1 cellular context compared by ENCODE assay signal in the genomic region with DNA sequence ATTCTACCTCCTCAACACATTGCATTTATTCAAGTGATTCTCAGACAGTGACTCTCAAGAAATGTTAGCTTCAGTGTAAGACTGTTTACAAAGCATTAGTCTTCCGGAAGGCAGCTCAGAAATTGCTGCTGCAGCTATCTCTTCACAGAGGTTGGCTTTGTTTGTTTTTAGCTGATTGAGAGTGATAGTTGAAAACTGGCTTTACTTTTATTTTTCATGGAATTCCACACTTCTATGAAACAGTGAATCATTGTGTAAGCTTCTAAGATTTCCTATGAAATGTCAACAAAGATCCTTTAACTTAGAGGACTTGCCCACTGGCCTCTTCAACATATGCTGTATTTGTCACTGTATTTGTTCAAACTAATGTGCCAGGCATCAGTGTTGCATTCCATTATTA.
TF ChIP-seq lines count a peak whose summit lies in the region.

No MANE protein-coding gene starts in this region.

TF ChIP-seq in HepG2, 621 proteins besides CTCF, POLR2A, EP300 and RAD21 (continued from another document):
- no peak for TF ChIP-seq ZNF841 (CRISPR knock-in tag; IDR thresholded peaks at IDR 0.05; ENCODE audit: borderline replicate concordance)
- TF ChIP-seq FOSL2 (CRISPR knock-in tag; IDR thresholded peaks at IDR 0.05) = peak; percentile 63
- no peak for TF ChIP-seq ZNF333 (CRISPR knock-in tag; IDR thresholded peaks at IDR 0.05; ENCODE audit: borderline replicate concordance)
- TF ChIP-seq DNMT1 (CRISPR knock-in tag; IDR thresholded peaks at IDR 0.05) = no peak
- no peak for TF ChIP-seq SETDB1 (CRISPR knock-in tag; IDR thresholded peaks at IDR 0.05; ENCODE audit: borderline replicate concordance)
- no peak for TF ChIP-seq FOXA1 (IDR thresholded peaks at IDR 0.05)
- peak; percentile 64 for TF ChIP-seq FOXA1 (CRISPR knock-in tag; IDR thresholded peaks at IDR 0.05)
- no peak for TF ChIP-seq SMYD3 (CRISPR knock-in tag; IDR thresholded peaks at IDR 0.05)
- TF ChIP-seq ZSCAN20 (CRISPR knock-in tag; IDR thresholded peaks at IDR 0.05; ENCODE audit: borderline replicate concordance) = no peak
- TF ChIP-seq, protein P1, sequence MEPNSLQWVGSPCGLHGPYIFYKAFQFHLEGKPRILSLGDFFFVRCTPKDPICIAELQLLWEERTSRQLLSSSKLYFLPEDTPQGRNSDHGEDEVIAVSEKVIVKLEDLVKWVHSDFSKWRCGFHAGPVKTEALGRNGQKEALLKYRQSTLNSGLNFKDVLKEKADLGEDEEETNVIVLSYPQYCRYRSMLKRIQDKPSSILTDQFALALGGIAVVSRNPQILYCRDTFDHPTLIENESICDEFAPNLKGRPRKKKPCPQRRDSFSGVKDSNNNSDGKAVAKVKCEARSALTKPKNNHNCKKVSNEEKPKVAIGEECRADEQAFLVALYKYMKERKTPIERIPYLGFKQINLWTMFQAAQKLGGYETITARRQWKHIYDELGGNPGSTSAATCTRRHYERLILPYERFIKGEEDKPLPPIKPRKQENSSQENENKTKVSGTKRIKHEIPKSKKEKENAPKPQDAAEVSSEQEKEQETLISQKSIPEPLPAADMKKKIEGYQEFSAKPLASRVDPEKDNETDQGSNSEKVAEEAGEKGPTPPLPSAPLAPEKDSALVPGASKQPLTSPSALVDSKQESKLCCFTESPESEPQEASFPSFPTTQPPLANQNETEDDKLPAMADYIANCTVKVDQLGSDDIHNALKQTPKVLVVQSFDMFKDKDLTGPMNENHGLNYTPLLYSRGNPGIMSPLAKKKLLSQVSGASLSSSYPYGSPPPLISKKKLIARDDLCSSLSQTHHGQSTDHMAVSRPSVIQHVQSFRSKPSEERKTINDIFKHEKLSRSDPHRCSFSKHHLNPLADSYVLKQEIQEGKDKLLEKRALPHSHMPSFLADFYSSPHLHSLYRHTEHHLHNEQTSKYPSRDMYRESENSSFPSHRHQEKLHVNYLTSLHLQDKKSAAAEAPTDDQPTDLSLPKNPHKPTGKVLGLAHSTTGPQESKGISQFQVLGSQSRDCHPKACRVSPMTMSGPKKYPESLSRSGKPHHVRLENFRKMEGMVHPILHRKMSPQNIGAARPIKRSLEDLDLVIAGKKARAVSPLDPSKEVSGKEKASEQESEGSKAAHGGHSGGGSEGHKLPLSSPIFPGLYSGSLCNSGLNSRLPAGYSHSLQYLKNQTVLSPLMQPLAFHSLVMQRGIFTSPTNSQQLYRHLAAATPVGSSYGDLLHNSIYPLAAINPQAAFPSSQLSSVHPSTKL (CRISPR knock-in tag; IDR thresholded peaks at IDR 0.05) = peak; percentile 65
- TF ChIP-seq, protein P2, sequence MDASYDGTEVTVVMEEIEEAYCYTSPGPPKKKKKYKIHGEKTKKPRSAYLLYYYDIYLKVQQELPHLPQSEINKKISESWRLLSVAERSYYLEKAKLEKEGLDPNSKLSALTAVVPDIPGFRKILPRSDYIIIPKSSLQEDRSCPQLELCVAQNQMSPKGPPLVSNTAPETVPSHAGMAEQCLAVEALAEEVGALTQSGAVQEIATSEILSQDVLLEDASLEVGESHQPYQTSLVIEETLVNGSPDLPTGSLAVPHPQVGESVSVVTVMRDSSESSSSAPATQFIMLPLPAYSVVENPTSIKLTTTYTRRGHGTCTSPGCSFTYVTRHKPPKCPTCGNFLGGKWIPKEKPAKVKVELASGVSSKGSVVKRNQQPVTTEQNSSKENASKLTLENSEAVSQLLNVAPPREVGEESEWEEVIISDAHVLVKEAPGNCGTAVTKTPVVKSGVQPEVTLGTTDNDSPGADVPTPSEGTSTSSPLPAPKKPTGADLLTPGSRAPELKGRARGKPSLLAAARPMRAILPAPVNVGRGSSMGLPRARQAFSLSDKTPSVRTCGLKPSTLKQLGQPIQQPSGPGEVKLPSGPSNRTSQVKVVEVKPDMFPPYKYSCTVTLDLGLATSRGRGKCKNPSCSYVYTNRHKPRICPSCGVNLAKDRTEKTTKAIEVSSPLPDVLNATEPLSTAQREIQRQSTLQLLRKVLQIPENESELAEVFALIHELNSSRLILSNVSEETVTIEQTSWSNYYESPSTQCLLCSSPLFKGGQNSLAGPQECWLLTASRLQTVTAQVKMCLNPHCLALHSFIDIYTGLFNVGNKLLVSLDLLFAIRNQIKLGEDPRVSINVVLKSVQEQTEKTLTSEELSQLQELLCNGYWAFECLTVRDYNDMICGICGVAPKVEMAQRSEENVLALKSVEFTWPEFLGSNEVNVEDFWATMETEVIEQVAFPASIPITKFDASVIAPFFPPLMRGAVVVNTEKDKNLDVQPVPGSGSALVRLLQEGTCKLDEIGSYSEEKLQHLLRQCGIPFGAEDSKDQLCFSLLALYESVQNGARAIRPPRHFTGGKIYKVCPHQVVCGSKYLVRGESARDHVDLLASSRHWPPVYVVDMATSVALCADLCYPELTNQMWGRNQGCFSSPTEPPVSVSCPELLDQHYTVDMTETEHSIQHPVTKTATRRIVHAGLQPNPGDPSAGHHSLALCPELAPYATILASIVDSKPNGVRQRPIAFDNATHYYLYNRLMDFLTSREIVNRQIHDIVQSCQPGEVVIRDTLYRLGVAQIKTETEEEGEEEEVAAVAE (CRISPR knock-in tag; IDR thresholded peaks at IDR 0.05; ENCODE audit: borderline replicate concordance) = no peak
- no peak for TF ChIP-seq FLYWCH1 (CRISPR knock-in tag; IDR thresholded peaks at IDR 0.05)
- peak; percentile 71 for TF ChIP-seq FOXA3 (CRISPR knock-in tag; IDR thresholded peaks at IDR 0.05)
- no peak for TF ChIP-seq ATAD3A (CRISPR knock-in tag; IDR thresholded peaks at IDR 0.05)
- TF ChIP-seq FOSL1 (CRISPR knock-in tag; IDR thresholded peaks at IDR 0.05; ENCODE audit: borderline replicate concordance) = 0 out of 2 replicates have a peak, but pooled peaks have one; percentile 9
- TF ChIP-seq YY1 (IDR thresholded peaks at IDR 0.05; ENCODE audit: insufficient read depth, insufficient replicate concordance, low read depth, low read length) = no peak
- peak; percentile 38; the same call in 1 of the 2 replicates for TF ChIP-seq HMG20A (CRISPR knock-in tag; IDR thresholded peaks at IDR 0.05; ENCODE audit: borderline replicate concordance)
- TF ChIP-seq BRD4 (CRISPR knock-in tag; IDR thresholded peaks at IDR 0.05) = no peak
- peak; percentile 32; the same call in 1 of the 2 replicates for TF ChIP-seq ZNF12 (CRISPR knock-in tag; IDR thresholded peaks at IDR 0.05)
